Comparison of ENCODE assay signal across 8 cellular contexts in the genomic region with DNA sequence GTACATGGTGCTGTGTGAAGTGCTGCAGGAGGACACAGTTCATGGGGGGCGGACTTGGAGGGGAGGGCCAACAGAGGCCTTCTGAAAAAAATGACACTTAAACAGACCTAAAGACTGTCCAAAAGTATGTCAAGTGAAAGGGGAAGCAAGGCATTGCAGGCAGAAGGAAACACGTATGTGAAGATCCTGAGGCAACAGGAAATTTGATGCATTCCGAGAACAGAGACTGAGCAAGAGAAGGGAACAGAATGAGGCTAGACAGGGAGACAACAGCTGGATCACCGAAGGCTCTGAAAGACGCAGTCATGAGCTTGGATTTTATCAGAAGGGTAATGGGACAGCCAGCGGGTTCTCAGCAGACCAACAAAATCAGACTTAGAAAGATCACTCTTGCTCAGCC. TPM values are rescaled to one million over a fixed set of nuclear protein-coding genes. Genes with fewer than 3 reads are reported as not detected.
A peak's percentile ranks its signal among the peaks of the same experiment; 100 is the strongest.
DNase-seq lines count a peak whose midpoint lies in the region; ATAC-seq and TF ChIP-seq lines count a peak whose summit lies in the region.

No MANE protein-coding gene starts in this region.

- DNase-seq in H9 (no peak), SJCRH30 (peak in 1 of 2 experiments; percentile 41), fibroblast of gingiva (ENCODE audit: low read depth) (peak; percentile 20), skeletal muscle cell (ENCODE audit: low read depth) (no peak), caudate nucleus (lab: John Stamatoyannopoulos, UW) (no peak), KG1 (lab: John Stamatoyannopoulos, UW) (no peak), HEK293T (ENCODE audit: extremely low spot score) (no peak)

- no peak overlapping the region for H3K4ac ChIP-seq in H9 (ENCODE audit: low read depth, low read length)

- no peak overlapping the region for H2AFZ ChIP-seq in H9 (ENCODE audit: low read length)

- peaks cover 9% of the 10 kb centered on the region for H3K36me3 ChIP-seq in SJCRH30

- no peaks in the 10 kb centered on the region for H3K79me1 ChIP-seq in H9 (ENCODE audit: insufficient read depth, low read depth, low read length, poor library complexity, severe bottlenecking)

- H4K8ac ChIP-seq in H9 (replicated peaks; ENCODE audit: insufficient read length, low read depth, low read length): no peak overlapping the region

- H2BK120ac ChIP-seq in H9 (ENCODE audit: low read depth, low read length, poor library complexity, severe bottlenecking): no peak overlapping the region

- H3K27me3 ChIP-seq in H9 (ENCODE audit: insufficient read depth, low read length): no peaks in the 10 kb centered on the region
- no peaks in the 10 kb centered on the region for H3K27me3 ChIP-seq in SJCRH30

- peaks cover 9% of the 10 kb centered on the region; the same call in 1 of the 2 replicates for H3K4me1 ChIP-seq in H9 (ENCODE audit: insufficient read depth, low read length)
- H3K4me1 ChIP-seq in SJCRH30: peaks cover 8% of the 10 kb centered on the region; the same call in 1 of the 2 replicates

- H2BK20ac ChIP-seq in H9 (ENCODE audit: low read depth, low read length, poor library complexity, severe bottlenecking): no peak overlapping the region

- H4K5ac ChIP-seq in H9 (ENCODE audit: insufficient read length, low read depth, low read length): no peak overlapping the region

- no peak overlapping the region for H2AK5ac ChIP-seq in H9 (ENCODE audit: insufficient read length, low read length)

- H3K9me3 Mint-ChIP-seq in H9: no peaks in the 10 kb centered on the region; a peak in 1 of 5 replicates

- no peak overlapping the region for H3K18ac ChIP-seq in H9 (ENCODE audit: insufficient read length, low read depth, low read length)

- CTCF ChIA-PET in HEK293T (lab: Yijun Ruan, JAX): no interaction called here

- H3K23me2 ChIP-seq in H9 (ENCODE audit: insufficient read length, low read depth, low read length, poor library complexity, severe bottlenecking): peaks cover 13% of the 10 kb centered on the region

- H3K9me3 ChIP-seq in H9 (ENCODE audit: control insufficient read depth, low read depth, low read length): no peaks in the 10 kb centered on the region
- H3K9me3 ChIP-seq in SJCRH30 (replicated peaks): no peaks in the 10 kb centered on the region

- H3K27ac Mint-ChIP-seq in H9: peak overlapping the region in 2 of 3 experiments; percentile 7 to 61; a peak in 2 of 7 replicates

- H4K20me1 ChIP-seq in H9 (ENCODE audit: control insufficient read depth, insufficient read depth, insufficient read length): no peaks in the 10 kb centered on the region

- no peaks in the 10 kb centered on the region; the same call in 1 of the 2 replicates for H3K79me2 ChIP-seq in H9 (ENCODE audit: insufficient read depth, low read length)

- WGBS in H9 (ENCODE audit: extremely low coverage, insufficient read length, low lambda C conversion rate): no CpG with 5 or more reads among the region's 6 CpGs

- no peak overlapping the region for H2BK15ac ChIP-seq in H9 (ENCODE audit: low read depth, low read length)

- H3K36me3 Mint-ChIP-seq in H9 (ENCODE audit: insufficient read depth in 1 of 3, low read depth in 3 of 3): peaks cover 0 to 5% (median 3%) of the 10 kb centered on the region in 3 experiments; a peak in 5 of 7 replicates

- no peak overlapping the region for H3K56ac ChIP-seq in H9 (ENCODE audit: insufficient read length, low read depth, low read length)

- peak overlapping the region; percentile 97 to 99 for H3K4me3 Mint-ChIP-seq in H9

- no peak overlapping the region for H3K14ac ChIP-seq in H9 (ENCODE audit: insufficient read depth, low read length)

- TF ChIP-seq CTCF in H9 (conservative IDR thresholded peaks at IDR 0.05): no peak

- H3K4me2 ChIP-seq in H9 (ENCODE audit: insufficient read depth, insufficient read length, low read length): peak overlapping the region; percentile 93

- no peak overlapping the region for H2BK12ac ChIP-seq in H9 (ENCODE audit: insufficient read length, low read depth, low read length)

- H3K23ac ChIP-seq in H9 (ENCODE audit: insufficient read length, low read depth, low read length): no peak overlapping the region

- no peak overlapping the region for H3K27ac ChIP-seq in H9 (ENCODE audit: insufficient read length, low read depth, low read length)
- H3K27ac ChIP-seq in SJCRH30: no peak overlapping the region
- H3K27ac ChIP-seq in caudate nucleus (ENCODE audit: low read depth, low read length): no peak overlapping the region

- ATAC-seq in HG02852 (IDR thresholded peaks at IDR 0.05; ENCODE audit: unreplicated experiment): no peak

- H4K91ac ChIP-seq in H9 (ENCODE audit: insufficient read length, low read depth, low read length): no peak overlapping the region

- H2BK5ac ChIP-seq in H9 (ENCODE audit: insufficient read length, low read length): no peak overlapping the region

- no peak overlapping the region for H3K9ac ChIP-seq in H9 (ENCODE audit: extremely low read depth, insufficient read length, low read length)

- no peaks in the 10 kb centered on the region for H3K27me3 Mint-ChIP-seq in H9 (ENCODE audit: low read depth)

- H3K4me1 Mint-ChIP-seq in H9: peaks cover 19 to 23% of the 10 kb centered on the region in 2 experiments

- H3K4me3 ChIP-seq in SJCRH30: peak overlapping the region; percentile 77
- H3K4me3 ChIP-seq in skeletal muscle cell (ENCODE audit: low read depth, low read length): peak overlapping the region; percentile 96

- POLR2A ChIA-PET in HEK293T (lab: Yijun Ruan, JAX): interaction anchor here (2.1 to 3.1 kb wide), 4 partner anchors 10 to 86 kb away, joined by 7 to 46 read pairs (median 18); a partner anchor contains a TSS

- H3T11ph ChIP-seq in H9 (ENCODE audit: low read length): no peak overlapping the region

TF ChIP-seq in HEK293T, 16 proteins besides CTCF, POLR2A, EP300 and RAD21:
- TF ChIP-seq FOXK2 (IDR thresholded peaks at IDR 0.05): no peak
- no peak for TF ChIP-seq ELF4 (IDR thresholded peaks at IDR 0.05)
- no peak for TF ChIP-seq TARDBP (IDR thresholded peaks at IDR 0.05)
- TF ChIP-seq, protein P1, sequence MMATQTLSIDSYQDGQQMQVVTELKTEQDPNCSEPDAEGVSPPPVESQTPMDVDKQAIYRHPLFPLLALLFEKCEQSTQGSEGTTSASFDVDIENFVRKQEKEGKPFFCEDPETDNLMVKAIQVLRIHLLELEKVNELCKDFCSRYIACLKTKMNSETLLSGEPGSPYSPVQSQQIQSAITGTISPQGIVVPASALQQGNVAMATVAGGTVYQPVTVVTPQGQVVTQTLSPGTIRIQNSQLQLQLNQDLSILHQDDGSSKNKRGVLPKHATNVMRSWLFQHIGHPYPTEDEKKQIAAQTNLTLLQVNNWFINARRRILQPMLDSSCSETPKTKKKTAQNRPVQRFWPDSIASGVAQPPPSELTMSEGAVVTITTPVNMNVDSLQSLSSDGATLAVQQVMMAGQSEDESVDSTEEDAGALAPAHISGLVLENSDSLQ (IDR thresholded peaks at IDR 0.05): no peak
- no peak for TF ChIP-seq FOXM1 (IDR thresholded peaks at IDR 0.05; ENCODE audit: borderline replicate concordance)
- no peak for TF ChIP-seq BHLHE40 (IDR thresholded peaks at IDR 0.05; ENCODE audit: borderline replicate concordance)
- no peak for TF ChIP-seq HDGF (IDR thresholded peaks at IDR 0.05; ENCODE audit: borderline replicate concordance)
TF ChIP-seq in HEK293T: peak in this region for 0.

RNA-seq across cellular contexts. Expression of a gene that starts 1.1 kb away (rescaled TPM):
- total RNA-seq in H9 (2021): 20.5 and 21.0 TPM in 2 replicates
- total RNA-seq in SJCRH30 (2014; rRNA removed; shearing (Covaris generic)): 28.8 and 33.2 TPM in 2 replicates

RNA-seq across cellular contexts. Expression of a gene that starts 1.4 kb away (rescaled TPM):
- total RNA-seq in H9 (2021): 18.4 and 21.8 TPM in 2 replicates
- 28.1 and 34.6 TPM in 2 replicates for total RNA-seq in SJCRH30 (2014; rRNA removed; shearing (Covaris generic))

RNA-seq across cellular contexts. Expression of a gene that starts 15.2 kb away (rescaled TPM):
- total RNA-seq in H9 (2021): 116 and 121 TPM in 2 replicates
- 301 and 322 TPM in 2 replicates for total RNA-seq in SJCRH30 (2014; rRNA removed; shearing (Covaris generic))

RNA-seq across cellular contexts. Expression of a gene that starts 23.2 kb away (rescaled TPM):
- 82.8 and 83.3 TPM in 2 replicates for total RNA-seq in H9 (2021)
- total RNA-seq in SJCRH30 (2014; rRNA removed; shearing (Covaris generic)): 95.1 and 102 TPM in 2 replicates

RNA-seq across cellular contexts. Expression of a gene that starts 30.8 kb away (rescaled TPM):
- total RNA-seq in H9 (2021): not detected in 2 replicates
- not detected in 2 replicates for total RNA-seq in SJCRH30 (2014; rRNA removed; shearing (Covaris generic))
